In the genomic region with DNA sequence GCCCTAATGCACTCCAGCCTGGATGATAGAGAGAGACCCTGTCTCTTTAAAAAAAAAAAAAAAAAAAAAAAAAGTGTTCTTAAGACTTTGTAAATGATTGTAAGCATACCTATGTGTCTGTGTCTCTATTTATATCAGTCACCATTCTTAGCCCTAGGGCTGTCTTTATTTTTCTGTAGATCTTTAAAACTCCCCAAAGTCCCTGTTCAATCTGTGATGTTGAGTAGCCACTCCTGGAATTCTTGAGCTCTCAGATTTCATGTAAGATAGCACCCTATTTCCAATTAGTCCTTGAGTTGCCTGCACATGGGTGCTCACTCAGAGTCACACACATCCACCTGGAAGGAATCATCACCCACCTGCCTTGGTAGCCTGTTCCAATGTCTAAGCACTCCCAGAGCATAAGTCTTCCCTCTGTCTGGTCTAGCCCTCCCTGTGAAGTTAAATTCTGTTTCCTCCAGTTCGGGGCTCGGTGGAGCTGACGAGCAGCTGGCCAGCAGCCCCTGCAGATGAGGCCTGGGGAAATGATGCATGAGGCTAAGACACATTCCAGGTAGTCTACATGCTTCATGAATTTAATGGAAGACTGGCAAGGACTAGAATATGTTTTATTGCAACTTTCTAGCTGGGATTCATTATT, we compare ENCODE assay signal across 20 cellular contexts.
"Had no signal": no experiment of that assay in that cellular context is flagged by ENCODE, and none has a peak within 500 bp of the region (broad histone marks: within the 10 kb centered on the region; RNA-seq: fewer than 3 reads in every experiment).

No MANE protein-coding gene starts in this region.

- H3K4me3 Mint-ChIP-seq: activated T-cell treated with anti-CD3 and anti-CD28 coated beads, Interleukin-2, amount 50 U/mL, for 24 hours; brain; T-helper 2 cell treated with Interferon-gamma antibody and Interleukin-4, amounts not matched to agents 5 μg/mL and 100 μg/mL, for 36 hours had no signal

- H3K36me3 ChIP-seq: esophagus squamous epithelium, right lobe of liver, transverse colon had no signal

- ATAC-seq: activated naive CD4-positive, alpha-beta T cell treated with anti-CD3 and anti-CD28 coated beads, Interleukin-2, amount 50 U/mL, for 72 hours; left ventricle myocardium superior; psoas muscle; right lobe of liver; stimulated activated naive CD8-positive, alpha-beta T cell treated with anti-CD3 and anti-CD28 coated beads, Interleukin-15, Interleukin-2, amounts not matched to agents 100 U/mL and 50 U/mL, for 24 hours had no signal

- H3K27ac Mint-ChIP-seq: brain had no signal

- H3K36me3 Mint-ChIP-seq: brain had no signal

- H3K27ac ChIP-seq: coronary artery, esophagus squamous epithelium, psoas muscle, right lobe of liver, transverse colon had no signal

- DNase-seq: activated CD4-positive, alpha-beta T cell treated with anti-CD3 and anti-CD28 coated beads, Interleukin-2, amount 50 U/mL, for 1 hour; activated CD4-positive, CD25-positive, alpha-beta regulatory T cell; activated effector memory CD4-positive, alpha-beta T cell treated with Interleukin-2 at 50 U/mL for 16 hours; activated T-cell treated with anti-CD3 and anti-CD28 coated beads, Interleukin-2, amount 50 U/mL, for 24 hours; amniotic stem cell; central memory CD4-positive, alpha-beta T cell; esophagus squamous epithelium; hippocampal formation; kidney; left ventricle myocardium superior; mesendoderm; psoas muscle; right lobe of liver; stimulated activated naive CD8-positive, alpha-beta T cell treated with anti-CD3 and anti-CD28 coated beads, Interleukin-15, Interleukin-2, amounts not matched to agents 100 U/mL and 50 U/mL, for 24 hours; SW 1271; transverse colon had no signal

- H3K9me3 ChIP-seq: esophagus squamous epithelium, psoas muscle, right lobe of liver, transverse colon had no signal

- H3K27me3 ChIP-seq: right lobe of liver had no signal

- H3K4me3 ChIP-seq: coronary artery, esophagus squamous epithelium, psoas muscle, right lobe of liver, transverse colon had no signal

- H3K9me3 Mint-ChIP-seq: activated T-cell treated with anti-CD3 and anti-CD28 coated beads, Interleukin-2, amount 50 U/mL, for 24 hours; brain; T-helper 2 cell treated with Interferon-gamma antibody and Interleukin-4, amounts not matched to agents 5 μg/mL and 100 μg/mL, for 36 hours had no signal

- H3K4me1 ChIP-seq: psoas muscle, right lobe of liver had no signal
